Comparison of ENCODE assay signal across 13 cellular contexts in genomic region chr5:177367323-177367848, GRCh38. TPM values are rescaled to one million over a fixed set of nuclear protein-coding genes. Genes with fewer than 3 reads are reported as not detected.
DNase-seq lines count a peak whose midpoint lies in the region; ATAC-seq and TF ChIP-seq lines count a peak whose summit lies in the region.
"Had no signal": no experiment of that assay in that cellular context is flagged by ENCODE, and none has a peak within 500 bp of the region (broad histone marks: within the 10 kb centered on the region; RNA-seq: fewer than 3 reads in every experiment).

No MANE protein-coding gene starts in this region.

- H3K4me3 ChIP-seq in AG10803 (ENCODE audit: low read length) (peak overlapping the region; percentile 52), astrocyte of the cerebellum (ENCODE audit: low read depth, low read length) (peak overlapping the region; percentile 35), iPS-11a (ENCODE audit: low read depth, low read length) (peak overlapping the region; percentile 24), psoas muscle (peak overlapping the region; percentile 72)

- H3K36me3 ChIP-seq in psoas muscle (ENCODE audit: insufficient read depth in 1 of 2, low read depth in 1 of 2) = peaks cover 0 to 6% of the 10 kb centered on the region in 2 donors

- peak overlapping the region; percentile 94 for H3K27ac ChIP-seq in psoas muscle

- TF ChIP-seq CTCF in AG10803 (conservative IDR thresholded peaks at IDR 0.05; ENCODE audit: low read length) = 0 out of 2 replicates have a peak, but pooled peaks have one; percentile 5
- TF ChIP-seq CTCF in astrocyte of the cerebellum (IDR thresholded peaks at IDR 0.05; ENCODE audit: low read depth, low read length, missing control alignments) = no peak
- TF ChIP-seq CTCF in psoas muscle (IDR thresholded peaks at IDR 0.05) = no peak

- DNase-seq in AG10803 (ENCODE audit: low read depth) (no peak), astrocyte of the cerebellum (ENCODE audit: low read depth) (no peak), psoas muscle (no peak), NCI-H1436 treated with DMSO at 0.1 percent for 48 hours (lab: John Stamatoyannopoulos, UW) (no peak)
- no peak for DNase-seq in activated CD4-positive, alpha-beta T cell treated with anti-CD3 and anti-CD28 coated beads, Interleukin-2, amount 50 U/mL, for 48 hours
- DNase-seq: activated CD8-positive, alpha-beta memory T cell treated with anti-CD3 and anti-CD28 coated beads for 24 hours; naive thymus-derived CD8-positive, alpha-beta T cell; NK-92 treated with Interleukin-12 subunit alpha and Interleukin-12 subunit beta, amount 100 ng/mL, for 24 hours had no signal

- no peaks in the 10 kb centered on the region for H3K9me3 ChIP-seq in psoas muscle

- peak; percentile 7 to 30 (median 13) for ATAC-seq in psoas muscle
- ATAC-seq in GM18861 (IDR thresholded peaks at IDR 0.05; ENCODE audit: unreplicated experiment) = no peak
- ATAC-seq in HG03097 (IDR thresholded peaks at IDR 0.05; ENCODE audit: low FRiP score, unreplicated experiment) = no peak
- ATAC-seq: naive thymus-derived CD8-positive, alpha-beta T cell; stimulated activated effector memory CD8-positive, alpha-beta T cell treated with anti-CD3 and anti-CD28 coated beads, Interleukin-12 subunit alpha, Interleukin-12 subunit beta, amount 100 ng/mL, for 72 hours had no signal

- peaks cover 48% of the 10 kb centered on the region for H3K4me1 ChIP-seq in psoas muscle

- WGBS in psoas muscle, 3 donors = 13 to 18% (median 18%) methylated on average over 44 to 46 of the region's 46 CpGs

- in situ Hi-C loops in astrocyte of the cerebellum (cut with HindIII; ENCODE audit: low sequenced_read_pairs) = no loop called here

- no peaks in the 10 kb centered on the region for H3K27me3 ChIP-seq in psoas muscle (ENCODE audit: insufficient read depth in 3 of 3, low read length in 2 of 3)

- intact Hi-C loops in psoas muscle (cut with DNase I) = loop anchor here (5.0 kb wide), 2 partner anchors 50 to 55 kb away; partner anchors contain the start of gene MXD3 (in 1 of the 2)

RNA-seq across cellular contexts. Expression of gene RGS14, which starts 9.7 kb away (rescaled TPM):
- total RNA-seq in psoas muscle = 10 to 100 TPM in 3 of 4 donors, 1 to 10 TPM in 1; 5.5 to 23.2 (median 10.5) TPM
- polyA plus RNA-seq in psoas muscle = 10 to 100 TPM in 1 of 3 donors, 1 to 10 TPM in 2; 3.6 to 10.0 (median 6.7) TPM

RNA-seq across cellular contexts. Expression of gene LMAN2, which starts 15.9 kb away (rescaled TPM):
- total RNA-seq in psoas muscle = 10 to 100 TPM; 28.7 to 55.8 (median 43.1) TPM
- 100 to 1,000 TPM; 103 to 193 (median 162) TPM for polyA plus RNA-seq in psoas muscle

RNA-seq across cellular contexts. Expression of gene SLC34A1, which starts 16.8 kb away (rescaled TPM):
- total RNA-seq in psoas muscle = not detected
- polyA plus RNA-seq in psoas muscle = not detected
- total RNA-seq: dermis microvascular lymphatic vessel endothelial cell had no signal
- polyA plus RNA-seq: naive thymus-derived CD8-positive, alpha-beta T cell had no signal

RNA-seq across cellular contexts. Expression of gene PFN3, which starts 33.1 kb away (rescaled TPM):
- total RNA-seq in psoas muscle = not detected
- not detected for polyA plus RNA-seq in psoas muscle
- total RNA-seq: dermis microvascular lymphatic vessel endothelial cell; naive thymus-derived CD8-positive, alpha-beta T cell had no signal
- polyA plus RNA-seq: naive thymus-derived CD8-positive, alpha-beta T cell had no signal

RNA-seq across cellular contexts. Expression of gene F12, which starts 42.0 kb away (rescaled TPM):
- under 1 TPM in 1 of 4 donors, not detected in 3; 0.40 TPM for total RNA-seq in psoas muscle
- under 1 TPM; 0.06 to 0.81 (median 0.09) TPM for polyA plus RNA-seq in psoas muscle
- total RNA-seq: naive thymus-derived CD8-positive, alpha-beta T cell had no signal

Comparison
In these comparisons a context has a peak if more than half of its experiments do, and no peak if none do; other contexts are left out.
1. ATAC-seq: peak in psoas muscle (4 of 4); none in GM18861 (single experiment) and HG03097 (single experiment).
2. Peak in every context shown above with its lines, with median percentiles within 50 percentile points of each other: H3K4me3 ChIP-seq.